8 cellular contexts compared by ENCODE assay signal in the genomic region with DNA sequence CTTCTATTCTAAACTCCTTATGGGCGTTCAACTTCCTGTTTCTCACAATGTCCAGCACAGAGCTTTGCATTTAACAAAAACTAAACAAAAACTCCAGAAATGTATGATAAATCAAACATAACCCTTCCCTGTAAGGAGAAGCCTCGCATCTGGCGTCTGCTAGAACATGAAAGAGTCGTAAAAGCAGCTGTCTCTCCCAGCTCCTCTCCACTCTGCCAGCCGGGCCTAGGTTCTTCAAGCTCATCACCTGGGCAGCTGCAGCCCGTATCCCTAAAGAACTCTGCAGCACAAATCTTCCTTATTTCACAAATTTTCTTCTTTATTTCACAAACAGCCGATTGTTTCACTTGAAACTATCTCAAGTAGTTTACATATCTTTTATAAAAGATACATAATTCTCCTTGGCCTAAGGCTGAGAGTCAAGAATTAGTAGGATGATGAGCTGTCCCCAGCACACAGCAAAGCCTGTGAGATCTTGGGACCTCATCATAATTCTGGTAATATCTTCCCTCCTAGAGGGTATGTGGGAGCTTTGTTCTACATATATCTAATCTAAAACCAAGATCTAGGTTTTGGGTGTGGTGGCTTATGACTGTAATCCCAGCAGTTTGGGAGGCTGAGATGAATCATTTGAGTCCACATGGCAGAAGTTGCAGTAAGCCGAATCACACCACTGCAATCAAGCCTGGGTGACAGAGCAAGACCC. TPM values are rescaled to one million over a fixed set of nuclear protein-coding genes. Genes with fewer than 3 reads are reported as not detected.
DNase-seq lines count a peak whose midpoint lies in the region; ATAC-seq and TF ChIP-seq lines count a peak whose summit lies in the region.

No MANE protein-coding gene starts in this region.

- peak overlapping the region; percentile 32; the same call in 1 of the 2 replicates for H3K4me2 ChIP-seq in HCT116 (ENCODE audit: low read length)

- RAD21 ChIA-PET in HCT116 (lab: Charles Lee; ENCODE audit: low non-redundant PET in 1 of 2, low total read pairs in 2 of 2, uncharacterized antibody in 2 of 2, unreplicated experiment in 2 of 2) = interaction anchor here in 1 of 2 experiments (0.6 kb wide), 1 partner anchor 51 kb away, joined by 3 read pairs; no protein-coding TSS in a partner anchor

- DNase-seq in HCT116 (ENCODE audit: low read depth, low spot score) (no peak), fibroblast of the aortic adventitia (ENCODE audit: low read depth) (peak; percentile 93), SKM-1 (lab: John Stamatoyannopoulos, UW; ENCODE audit: unreplicated experiment) (no peak), SIG-M5 treated with dmso at 0.1 percent for 504 hours (lab: John Stamatoyannopoulos, UW; ENCODE audit: unreplicated experiment) (no peak)
- DNase-seq in activated CD4-positive, alpha-beta T cell treated with anti-CD3 and anti-CD28 coated beads for 4 hours = peak; percentile 20 to 23
- DNase-seq in stimulated activated CD4-positive, alpha-beta T cell treated with anti-CD3 and anti-CD28 coated beads, TNF-alpha, amount 100 ng/mL, for 24 hours (ENCODE audit: low read depth in 3 of 3) = peak in 2 of 3 experiments; percentile 25 to 34

- H3K27ac ChIP-seq in HCT116 (ENCODE audit: low read depth, low read length) = peak overlapping the region; percentile 55

- no peak for TF ChIP-seq RAD21 in HCT116 (IDR thresholded peaks at IDR 0.05; ENCODE audit: low read depth)

- POLR2A ChIA-PET in HCT116 (lab: Charles Lee) = interaction anchor here (1.5 kb wide), 2 partner anchors 9 to 12 kb away, joined by 3 to 5 read pairs; no protein-coding TSS in a partner anchor

- no peak for TF ChIP-seq POLR2A in HCT116 (IDR thresholded peaks at IDR 0.05; ENCODE audit: borderline replicate concordance, extremely low read depth, insufficient read depth, insufficient read length)

- H3K4me1 ChIP-seq in HCT116 (ENCODE audit: control insufficient read depth in 1 of 2, insufficient read depth in 2 of 2, low read length in 2 of 2) = peaks cover 28 to 40% of the 10 kb centered on the region in 2 experiments

- no peaks in the 10 kb centered on the region for H3K9me3 ChIP-seq in HCT116 (ENCODE audit: control insufficient read depth in 1 of 2, insufficient read depth in 1 of 2, low read depth in 1 of 2, low read length in 2 of 2)

- TF ChIP-seq CTCF in HCT116 (IDR thresholded peaks at IDR 0.05 in 2 of 3, conservative IDR thresholded peaks at IDR 0.05 in 1 of 3; ENCODE audit: borderline replicate concordance in 1 of 3, insufficient read depth in 1 of 3, low read depth in 2 of 3, low read length in 2 of 3) (no peak), fibroblast of the aortic adventitia (IDR thresholded peaks at IDR 0.05; ENCODE audit: insufficient read depth, low read length) (no peak)

- BruUV-seq in HCT116 (replicated peaks; lab: Mats Ljungman, UMichigan) = TSS peak; percentile 6

- H3K79me2 ChIP-seq in HCT116 (ENCODE audit: insufficient read depth, low read length) = peaks cover 82% of the 10 kb centered on the region

- peaks cover 47 to 69% of the 10 kb centered on the region in 2 experiments for H3K36me3 ChIP-seq in HCT116 (ENCODE audit: control insufficient read depth in 1 of 2, insufficient read depth in 2 of 2, low read length in 2 of 2)

- H3K27me3 ChIP-seq in HCT116 (ENCODE audit: insufficient read depth, low read length) = no peaks in the 10 kb centered on the region

- CTCF ChIA-PET in HCT116 (lab: Charles Lee) = interaction anchor here (1.3 to 1.5 kb wide), 2 partner anchors 81 to 159 kb away, joined by 3 read pairs; no protein-coding TSS in a partner anchor

- peak overlapping the region; percentile 16; the same call in 1 of the 2 replicates for H3K9ac ChIP-seq in HCT116 (ENCODE audit: low read length)

- H3K4me3 ChIP-seq in HCT116 (replicated peaks in 1 of 2; ENCODE audit: low read depth in 1 of 2, low read length in 2 of 2) (no peak overlapping the region), fibroblast of the aortic adventitia (ENCODE audit: low read depth, low read length) (no peak overlapping the region)

- ATAC-seq in HCT116 (peak; percentile 51), HG02840 (IDR thresholded peaks at IDR 0.05; ENCODE audit: low FRiP score, unreplicated experiment) (no peak), GM19324 (IDR thresholded peaks at IDR 0.05; ENCODE audit: low FRiP score, unreplicated experiment) (no peak)

- H2AFZ ChIP-seq in HCT116 (ENCODE audit: low read depth, low read length, poor library complexity, severe bottlenecking) = no peak overlapping the region

- H4K20me1 ChIP-seq in HCT116 (ENCODE audit: insufficient read depth) = peaks cover 13% of the 10 kb centered on the region; the same call in 1 of the 2 replicates

- H3K9me2 ChIP-seq in HCT116 (ENCODE audit: insufficient read depth) = no peaks in the 10 kb centered on the region; the same call in 1 of the 2 replicates

- intact Hi-C loops in HCT116 (cut with micrococcal nuclease) = no loop called here

TF ChIP-seq in HCT116, 20 proteins besides CTCF, POLR2A, EP300 and RAD21:
- TF ChIP-seq ELF1 (IDR thresholded peaks at IDR 0.05; ENCODE audit: borderline replicate concordance, low read depth) = no peak
- TF ChIP-seq, protein P1, sequence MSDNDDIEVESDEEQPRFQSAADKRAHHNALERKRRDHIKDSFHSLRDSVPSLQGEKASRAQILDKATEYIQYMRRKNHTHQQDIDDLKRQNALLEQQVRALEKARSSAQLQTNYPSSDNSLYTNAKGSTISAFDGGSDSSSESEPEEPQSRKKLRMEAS (IDR thresholded peaks at IDR 0.05) = peak; percentile 40; the same call in 1 of the 2 replicates

RNA-seq across cellular contexts. Expression of a gene that starts 35.3 kb away (rescaled TPM):
- 1,298 TPM for total RNA-seq in HCT116 (2021; ENCODE audit: unreplicated experiment)
- 1,797 and 1,965 TPM in 2 replicates for polyA plus RNA-seq in HCT116 (2012)
- total RNA-seq in fibroblast of the aortic adventitia (ENCODE audit: low replicate concordance) = 2,605 and 3,136 TPM in 2 replicates

Comparison
In these comparisons a context has a peak if more than half of its experiments do, and no peak if none do; other contexts are left out.
1. DNase-seq: peak in activated CD4-positive, alpha-beta T cell treated with anti-CD3 and anti-CD28 coated beads for 4 hours (2 of 2), fibroblast of the aortic adventitia (single experiment) and stimulated activated CD4-positive, alpha-beta T cell treated with anti-CD3 and anti-CD28 coated beads, TNF-alpha, amount 100 ng/mL, for 24 hours (2 of 3); none in HCT116 (single experiment), SKM-1 (single experiment) and SIG-M5 treated with dmso at 0.1 percent for 504 hours (single experiment).